ENCODE assay signal across 8 cellular contexts in the genomic region with DNA sequence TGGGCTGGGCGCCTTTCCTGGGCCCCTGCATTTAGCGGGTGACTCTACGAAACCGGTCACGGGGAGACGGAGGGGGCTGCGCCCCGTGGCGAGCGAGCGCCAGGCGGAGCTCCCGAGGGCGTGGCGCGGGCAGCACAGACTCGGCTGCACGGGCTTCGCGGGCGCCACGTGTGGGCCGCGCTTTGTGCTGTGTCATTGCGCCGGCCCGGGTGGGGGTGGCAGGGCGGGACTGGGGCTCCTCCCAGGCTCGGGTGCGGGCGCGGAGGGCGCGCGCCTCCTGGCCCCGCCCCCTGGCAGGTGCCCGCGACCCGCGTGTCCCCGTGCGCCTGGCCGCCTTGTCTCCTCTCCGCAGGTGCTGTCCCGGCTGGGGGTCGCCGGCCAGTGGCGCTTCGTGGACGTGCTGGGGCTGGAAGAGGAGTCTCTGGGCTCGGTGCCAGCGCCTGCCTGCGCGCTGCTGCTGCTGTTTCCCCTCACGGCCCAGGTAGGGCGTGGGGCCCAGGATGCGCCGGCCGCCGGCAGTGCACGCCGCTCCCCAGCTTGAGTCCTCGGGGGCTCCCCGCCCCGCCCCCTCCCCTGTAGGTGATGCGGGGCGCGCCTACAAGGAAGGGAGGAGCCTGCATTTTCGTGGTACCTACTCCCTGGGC. TPM values are rescaled to one million over a fixed set of nuclear protein-coding genes. Genes with fewer than 3 reads are reported as not detected.
A peak's percentile ranks its signal among the peaks of the same experiment; 100 is the strongest.
DNase-seq lines count a peak whose midpoint lies in the region; ATAC-seq, FAIRE-seq and TF ChIP-seq lines count a peak whose summit lies in the region.

No MANE protein-coding gene starts in this region.

- H3K4me3 Mint-ChIP-seq in mesothelial cell of epicardium: peak overlapping the region; percentile 81

- no peak overlapping the region for H3K27ac Mint-ChIP-seq in mesothelial cell of epicardium

- TF ChIP-seq CTCF in VCaP (conservative IDR thresholded peaks at IDR 0.05) (no peak), endothelial cell of umbilical vein (IDR thresholded peaks at IDR 0.05; ENCODE audit: extremely low read depth in 1 of 2, insufficient read depth in 1 of 2, low read depth in 1 of 2, low read length in 2 of 2) (no peak), mesothelial cell of epicardium (IDR thresholded peaks at IDR 0.05; ENCODE audit: unreplicated experiment) (no peak)

- peak overlapping the region; percentile 10 for H2AFZ ChIP-seq in endothelial cell of umbilical vein (ENCODE audit: low read depth, low read length)

- in situ Hi-C loops in KBM-7 (cut with MboI; ENCODE audit: low pct_unique_long_range_greater_than_20kb, low sequenced_read_pairs): no loop called here

- H3K9me3 ChIP-seq in endothelial cell of umbilical vein (replicated peaks; ENCODE audit: control insufficient read depth, insufficient read depth, low read length) (no peaks in the 10 kb centered on the region), stomach smooth muscle (ENCODE audit: control insufficient read depth in 2 of 2, low read length in 2 of 2) (no peaks in the 10 kb centered on the region)

- H3K36me3 ChIP-seq in endothelial cell of umbilical vein (ENCODE audit: control insufficient read depth in 2 of 2, extremely low read depth in 1 of 2, insufficient read depth in 2 of 2, low read length in 2 of 2) (peaks cover 0 to 2% of the 10 kb centered on the region in 2 experiments), stomach smooth muscle (ENCODE audit: control insufficient read depth in 2 of 2, insufficient read depth in 2 of 2, low read length in 2 of 2) (no peaks in the 10 kb centered on the region)

- H3K9ac ChIP-seq in endothelial cell of umbilical vein (replicated peaks; ENCODE audit: extremely low read depth, insufficient read depth, low read length) (peak overlapping the region; percentile 55), stomach smooth muscle (ENCODE audit: low read length in 2 of 2) (no peak overlapping the region)

- peaks cover 3% of the 10 kb centered on the region for H3K9me3 Mint-ChIP-seq in mesothelial cell of epicardium

- DNase-seq in COR-L47 (lab: John Stamatoyannopoulos, UW) (peak; percentile 99), KBM-7 (peak; percentile 53), endothelial cell of umbilical vein (ENCODE audit: low read depth, low spot score) (peak; percentile 36), mesothelial cell of epicardium (ENCODE audit: low spot score in 2 of 2, unreplicated experiment in 2 of 2) (peak; percentile 43 to 60), HCEC 1CT (no peak)

- peaks cover 14 to 15% of the 10 kb centered on the region in 2 experiments for H3K27me3 ChIP-seq in endothelial cell of umbilical vein (ENCODE audit: control insufficient read depth in 2 of 2, insufficient read depth in 2 of 2, low read length in 2 of 2)
- peaks cover 14 to 18% of the 10 kb centered on the region in 2 donors for H3K27me3 ChIP-seq in stomach smooth muscle (ENCODE audit: control insufficient read depth in 1 of 2, insufficient read depth in 2 of 2, low read length in 2 of 2)

- H3K4me3 ChIP-seq in endothelial cell of umbilical vein (replicated peaks in 1 of 3; ENCODE audit: insufficient read depth in 1 of 3, low read depth in 1 of 3, low read length in 3 of 3): peak overlapping the region; percentile 35 to 54 (median 48)
- H3K4me3 ChIP-seq in stomach smooth muscle (ENCODE audit: low read length in 2 of 2): peak overlapping the region; percentile 41 to 71

- peaks cover 12% of the 10 kb centered on the region for H3K36me3 Mint-ChIP-seq in mesothelial cell of epicardium

- FAIRE-seq in endothelial cell of umbilical vein (lab: Jason Lieb, UNC): no peak

- TF ChIP-seq POLR2A in endothelial cell of umbilical vein (IDR thresholded peaks at IDR 0.05; ENCODE audit: low read depth, low read length): no peak

- intact Hi-C loops in endothelial cell of umbilical vein (cut with micrococcal nuclease): loop anchor here (5.0 kb wide), 1 partner anchor 40 kb away; no protein-coding TSS in a partner anchor

- H3K79me2 ChIP-seq in endothelial cell of umbilical vein (ENCODE audit: control insufficient read depth, insufficient read depth, low read length): peaks cover 15% of the 10 kb centered on the region

- POLR2A ChIA-PET in endothelial cell of umbilical vein (lab: Charles Lee): interaction anchor here (1.0 to 2.1 kb wide), 4 partner anchors 11 to 329 kb away, joined by 4 to 7 read pairs (median 6); no protein-coding TSS in a partner anchor

- BruUV-seq in endothelial cell of umbilical vein (replicated peaks; lab: Mats Ljungman, UMichigan): no TSS peak

- H3K27ac ChIP-seq in VCaP: peak overlapping the region; percentile 56; the same call in 1 of the 2 replicates
- H3K27ac ChIP-seq in endothelial cell of umbilical vein (ENCODE audit: insufficient read depth, low read depth, low read length): peak overlapping the region; percentile 0
- no peak overlapping the region for H3K27ac ChIP-seq in stomach smooth muscle (ENCODE audit: low read length)

- no peaks in the 10 kb centered on the region for H4K20me1 ChIP-seq in endothelial cell of umbilical vein (replicated peaks; ENCODE audit: control insufficient read depth, extremely low read depth, insufficient read depth, low read length)

- H3K4me1 ChIP-seq in endothelial cell of umbilical vein (ENCODE audit: control insufficient read depth, extremely low read depth, insufficient read depth, low read length) (peaks cover 12% of the 10 kb centered on the region), stomach smooth muscle (ENCODE audit: control insufficient read depth, insufficient read depth, low read length) (peaks cover 9% of the 10 kb centered on the region)

- H3K4me2 ChIP-seq in endothelial cell of umbilical vein (ENCODE audit: insufficient read depth, low read length): peak overlapping the region; percentile 76

- peak; percentile 59 for ATAC-seq in GM19463 (IDR thresholded peaks at IDR 0.05; ENCODE audit: unreplicated experiment)

- H3K9me1 ChIP-seq in endothelial cell of umbilical vein (replicated peaks; ENCODE audit: control insufficient read depth, extremely low read depth, insufficient read depth, low read length): no peaks in the 10 kb centered on the region

- dilution Hi-C loops in endothelial cell of umbilical vein (cut with MboI; ENCODE audit: extremely low pct_ligation_motif_present, low sequenced_read_pairs): no loop called here

- peaks cover 17% of the 10 kb centered on the region for H3K4me1 Mint-ChIP-seq in mesothelial cell of epicardium

- H3K27me3 Mint-ChIP-seq in mesothelial cell of epicardium (ENCODE audit: low read depth): peaks cover 11% of the 10 kb centered on the region

- CTCF ChIA-PET in endothelial cell of umbilical vein (lab: Charles Lee): interaction anchor here (0.9 to 5.8 kb wide), 9 partner anchors 24 to 405 kb away, joined by 3 to 40 read pairs (median 8); no protein-coding TSS in a partner anchor

TF ChIP-seq in endothelial cell of umbilical vein, 7 proteins besides CTCF, POLR2A, EP300 and RAD21:
- TF ChIP-seq FOS (IDR thresholded peaks at IDR 0.05; ENCODE audit: borderline replicate concordance, insufficient read depth, low read length): no peak
- peak; percentile 43 for TF ChIP-seq MYC (IDR thresholded peaks at IDR 0.05; ENCODE audit: low read depth, low read length)
- TF ChIP-seq POLR2AphosphoS5 (IDR thresholded peaks at IDR 0.05; ENCODE audit: insufficient read depth, low read depth, low read length): no peak
- TF ChIP-seq, protein P1, sequence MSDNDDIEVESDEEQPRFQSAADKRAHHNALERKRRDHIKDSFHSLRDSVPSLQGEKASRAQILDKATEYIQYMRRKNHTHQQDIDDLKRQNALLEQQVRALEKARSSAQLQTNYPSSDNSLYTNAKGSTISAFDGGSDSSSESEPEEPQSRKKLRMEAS (IDR thresholded peaks at IDR 0.05; ENCODE audit: insufficient read depth, insufficient read length): peak; percentile 75
TF ChIP-seq in endothelial cell of umbilical vein: peak in this region for 2.

RNA-seq across cellular contexts. Expression of a gene that starts 0.7 kb away (rescaled TPM):
- total RNA-seq in endothelial cell of umbilical vein: 328 and 501 TPM in 2 replicates
- polyA plus RNA-seq in endothelial cell of umbilical vein: 915 and 1,128 TPM in 2 replicates
- polyA plus RNA-seq in endothelial cell of umbilical vein (2011; cell fraction: cytosol; rRNA removed): 796 and 883 TPM in 2 replicates
- polyA plus RNA-seq in endothelial cell of umbilical vein (2011; cell fraction: nucleus; rRNA removed): 1,314 and 1,532 TPM in 2 replicates
- polyA plus RNA-seq in endothelial cell of umbilical vein (2012): 549 and 657 TPM in 2 replicates
- 243 and 281 TPM in 2 replicates for polyA minus RNA-seq in endothelial cell of umbilical vein
- polyA minus RNA-seq in endothelial cell of umbilical vein (2011; cell fraction: cytosol; rRNA and poly(A)+ RNA removed): not detected
- 91.5 and 114 TPM in 2 replicates for polyA minus RNA-seq in endothelial cell of umbilical vein (2011; cell fraction: nucleus; rRNA and poly(A)+ RNA removed)
- 161 to 181 TPM (median 163 TPM) in 3 replicates for total RNA-seq in mesothelial cell of epicardium

RNA-seq across cellular contexts. Expression of a gene that starts 43.0 kb away (rescaled TPM):
- total RNA-seq in endothelial cell of umbilical vein (124 and 162 TPM in 2 replicates), mesothelial cell of epicardium (56.6 to 63.5 TPM (median 63.2 TPM) in 3 replicates)
- polyA plus RNA-seq in endothelial cell of umbilical vein: 66.7 and 79.8 TPM in 2 replicates
- polyA plus RNA-seq in endothelial cell of umbilical vein (2011; cell fraction: cytosol; rRNA removed): 76.8 and 80.8 TPM in 2 replicates
- 189 and 206 TPM in 2 replicates for polyA plus RNA-seq in endothelial cell of umbilical vein (2011; cell fraction: nucleus; rRNA removed)
- polyA plus RNA-seq in endothelial cell of umbilical vein (2012): 103 and 128 TPM in 2 replicates
- 174 and 191 TPM in 2 replicates for polyA minus RNA-seq in endothelial cell of umbilical vein
- 6.2 TPM for polyA minus RNA-seq in endothelial cell of umbilical vein (2011; cell fraction: cytosol; rRNA and poly(A)+ RNA removed)
- polyA minus RNA-seq in endothelial cell of umbilical vein (2011; cell fraction: nucleus; rRNA and poly(A)+ RNA removed): 240 and 313 TPM in 2 replicates
